ENCODE assay signal across 11 cellular contexts in the genomic region with DNA sequence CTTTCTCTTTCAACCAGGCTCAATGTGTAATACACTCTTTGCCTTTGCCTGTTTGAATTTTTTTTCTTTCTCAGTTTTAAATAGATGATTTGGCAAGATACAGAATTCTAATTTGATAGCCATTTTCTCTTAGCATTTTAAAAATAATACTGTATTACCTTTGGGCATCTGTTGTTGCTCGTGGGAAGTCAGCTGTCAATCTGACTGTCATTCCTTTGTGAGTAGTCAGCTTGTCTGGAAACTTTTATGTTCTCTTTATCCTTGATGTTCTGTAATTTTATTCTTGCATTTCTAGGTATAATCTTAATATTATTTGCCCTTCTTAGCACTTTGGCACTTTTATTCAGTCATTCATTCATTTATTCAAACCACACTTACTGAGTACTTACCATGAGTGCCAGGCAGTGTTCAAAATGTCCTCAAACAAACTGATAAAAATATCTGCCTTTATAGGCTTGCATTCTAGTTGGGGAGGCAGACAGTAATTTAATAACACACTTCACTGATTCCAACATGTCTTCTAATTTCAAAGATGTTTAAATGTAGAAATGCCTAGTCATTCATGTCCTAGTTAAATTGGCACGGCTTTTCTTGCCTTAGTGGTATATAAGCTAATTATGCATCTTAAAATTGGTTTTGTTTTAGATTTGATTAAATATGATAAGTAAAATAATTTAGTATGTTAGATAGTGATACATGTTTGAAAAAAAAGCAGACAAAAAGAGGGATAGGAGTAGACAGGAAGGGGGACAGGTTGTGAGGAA. TPM values are rescaled to one million over a fixed set of nuclear protein-coding genes. Genes with fewer than 3 reads are reported as not detected.
DNase-seq lines count a peak whose midpoint lies in the region; ATAC-seq, FAIRE-seq and TF ChIP-seq lines count a peak whose summit lies in the region.
"Had no signal": no experiment of that assay in that cellular context is flagged by ENCODE, and none has a peak within 500 bp of the region (broad histone marks: within the 10 kb centered on the region; RNA-seq: fewer than 3 reads in every experiment).

No MANE protein-coding gene starts in this region.

- H3K27ac ChIP-seq in right cardiac atrium (ENCODE audit: low read length) (no peak overlapping the region), stomach (peak overlapping the region in 2 of 5 donors; percentile 11 to 20)

- peak overlapping the region; percentile 99 for H3K27ac Mint-ChIP-seq in activated CD4-positive, alpha-beta T cell treated with anti-CD3 and anti-CD28 coated beads, Interleukin-2, amount 10 ng/mL, durations not matched to agents 7 days and 5 days
- peak overlapping the region; percentile 55 for H3K27ac Mint-ChIP-seq in activated CD4-positive, alpha-beta memory T cell treated with anti-CD3 and anti-CD28 coated beads for 36 hours

- peaks cover 56% of the 10 kb centered on the region for H3K36me3 Mint-ChIP-seq in activated CD4-positive, alpha-beta T cell treated with anti-CD3 and anti-CD28 coated beads, Interleukin-2, amount 10 ng/mL, durations not matched to agents 7 days and 5 days (ENCODE audit: low read depth)
- H3K36me3 Mint-ChIP-seq in activated CD4-positive, alpha-beta memory T cell treated with anti-CD3 and anti-CD28 coated beads for 36 hours, result peaks cover 52% of the 10 kb centered on the region

- no peak for TF ChIP-seq CTCF in stomach (IDR thresholded peaks at IDR 0.05)

- 63% methylated on average over 2 of the region's 2 CpGs for WGBS in right cardiac atrium
- WGBS in stomach, 5 donors, result 50 to 68% (median 58%) methylated on average over 2 of the region's 2 CpGs

- no peaks in the 10 kb centered on the region for H3K27me3 Mint-ChIP-seq in activated CD4-positive, alpha-beta T cell treated with anti-CD3 and anti-CD28 coated beads, Interleukin-2, amount 10 ng/mL, durations not matched to agents 7 days and 5 days
- H3K27me3 Mint-ChIP-seq in activated CD4-positive, alpha-beta memory T cell treated with anti-CD3 and anti-CD28 coated beads for 36 hours, result no peaks in the 10 kb centered on the region

- FAIRE-seq in H54 (lab: Jason Lieb, UNC), result no peak

- H3K4me1 Mint-ChIP-seq in activated CD4-positive, alpha-beta T cell treated with anti-CD3 and anti-CD28 coated beads, Interleukin-2, amount 10 ng/mL, durations not matched to agents 7 days and 5 days, result peaks cover 43% of the 10 kb centered on the region
- H3K4me1 Mint-ChIP-seq in activated CD4-positive, alpha-beta memory T cell treated with anti-CD3 and anti-CD28 coated beads for 36 hours (ENCODE audit: low read depth), result peaks cover 46% of the 10 kb centered on the region

- no peak for TF ChIP-seq POLR2A in stomach (IDR thresholded peaks at IDR 0.05)
- TF ChIP-seq POLR2A in H54 (IDR thresholded peaks at IDR 0.05; ENCODE audit: low read depth, low read length), result no peak

- no peaks in the 10 kb centered on the region for H3K4me1 ChIP-seq in right cardiac atrium (ENCODE audit: control insufficient read depth, insufficient read depth, low read length)
- peaks cover 13 to 71% (median 37%) of the 10 kb centered on the region in 4 donors for H3K4me1 ChIP-seq in stomach

- intact Hi-C loops in activated CD4-positive, alpha-beta memory T cell treated with anti-CD3 and anti-CD28 coated beads for 36 hours (cut with micrococcal nuclease), result loop anchor here (2.0 to 10.0 kb wide), 5 partner anchors 476 to 1986 kb away; a partner anchor contains a TSS
- intact Hi-C loops in right cardiac atrium (cut with DNase I) (no loop called here), stomach (cut with DNase I; ENCODE audit: low total_unique reads) (no loop called here)

- CTCF ChIA-PET in activated CD4-positive, alpha-beta T cell treated with anti-CD3 and anti-CD28 coated beads, Interleukin-2, amount 10 ng/mL, durations not matched to agents 7 days and 5 days (lab: Charles Lee), result interaction anchor here (0.7 kb wide), 1 partner anchor 8 kb away, joined by 3 read pairs; no protein-coding TSS in a partner anchor
- CTCF ChIA-PET in activated CD4-positive, alpha-beta memory T cell treated with anti-CD3 and anti-CD28 coated beads for 36 hours (lab: Charles Lee), result no interaction called here

- no peaks in the 10 kb centered on the region for H3K9me3 Mint-ChIP-seq in activated CD4-positive, alpha-beta T cell treated with anti-CD3 and anti-CD28 coated beads, Interleukin-2, amount 10 ng/mL, durations not matched to agents 7 days and 5 days
- H3K9me3 Mint-ChIP-seq in activated CD4-positive, alpha-beta memory T cell treated with anti-CD3 and anti-CD28 coated beads for 36 hours, result no peaks in the 10 kb centered on the region

- H3K36me3 ChIP-seq in stomach, result peaks cover 8 to 37% (median 35%) of the 10 kb centered on the region in 4 donors

- TF ChIP-seq EP300 in stomach (IDR thresholded peaks at IDR 0.05), result no peak

- peak overlapping the region; percentile 31 for H3K4me3 ChIP-seq in right cardiac atrium (ENCODE audit: low read length)
- peak overlapping the region in 3 of 4 donors; percentile 89 to 95 (median 94) for H3K4me3 ChIP-seq in stomach

- H3K9me3 ChIP-seq in right cardiac atrium (ENCODE audit: control insufficient read depth, low read length) (no peaks in the 10 kb centered on the region), stomach (no peaks in the 10 kb centered on the region)

- POLR2A ChIA-PET in activated CD4-positive, alpha-beta T cell treated with anti-CD3 and anti-CD28 coated beads, Interleukin-2, amount 10 ng/mL, durations not matched to agents 7 days and 5 days (lab: Charles Lee), result interaction anchor here (0.6 kb wide), 1 partner anchor 64 kb away, joined by 3 read pairs; no protein-coding TSS in a partner anchor
- POLR2A ChIA-PET in activated CD4-positive, alpha-beta memory T cell treated with anti-CD3 and anti-CD28 coated beads for 36 hours (lab: Charles Lee), result no interaction called here

- DNase-seq in activated CD4-positive, alpha-beta T cell treated with anti-CD3 and anti-CD28 coated beads, Interleukin-2, amount 10 ng/mL, durations not matched to agents 7 days and 5 days, result no peak
- DNase-seq in activated CD4-positive, alpha-beta T cell treated with anti-CD3 and anti-CD28 coated beads for 1 hour, result no peak
- no peak for DNase-seq in activated CD4-positive, alpha-beta memory T cell treated with anti-CD3 and anti-CD28 coated beads for 36 hours
- DNase-seq in right cardiac atrium (no peak), stomach (no peak), hypothalamus (lab: John Stamatoyannopoulos, UW) (no peak), H54 (ENCODE audit: insufficient read length, low spot score) (no peak)
- no peak for DNase-seq in stimulated activated naive CD4-positive, alpha-beta T cell (lab: John Stamatoyannopoulos, UW)
- DNase-seq: AML-193, left colon, substantia nigra had no signal

- peak overlapping the region; percentile 93 for H3K4me3 Mint-ChIP-seq in activated CD4-positive, alpha-beta T cell treated with anti-CD3 and anti-CD28 coated beads, Interleukin-2, amount 10 ng/mL, durations not matched to agents 7 days and 5 days
- peak overlapping the region; percentile 87 for H3K4me3 Mint-ChIP-seq in activated CD4-positive, alpha-beta memory T cell treated with anti-CD3 and anti-CD28 coated beads for 36 hours

- no peak for ATAC-seq in right cardiac atrium
- ATAC-seq: left colon had no signal

- H3K27me3 ChIP-seq in right cardiac atrium (ENCODE audit: control insufficient read depth, insufficient read depth) (no peaks in the 10 kb centered on the region), stomach (no peaks in the 10 kb centered on the region)

RNA-seq across cellular contexts. Expression of a gene that starts 3.8 kb away (rescaled TPM):
- 10 to 100 TPM; 23.3 to 24.7 TPM for total RNA-seq in activated CD4-positive, alpha-beta T cell treated with anti-CD3 and anti-CD28 coated beads, Interleukin-2, amount 10 ng/mL, durations not matched to agents 7 days and 5 days
- total RNA-seq in activated CD4-positive, alpha-beta memory T cell treated with anti-CD3 and anti-CD28 coated beads for 36 hours, result 10 to 100 TPM; 21.7 to 22.0 TPM
- total RNA-seq in right cardiac atrium (10 to 100 TPM; 19.1 to 21.1 (median 19.4) TPM), stomach (10 to 100 TPM in 4 of 5 donors, 1 to 10 TPM in 1; 1.7 to 32.1 (median 24.8) TPM)
- polyA plus RNA-seq in right cardiac atrium (7.1 TPM), stomach (1 to 10 TPM; 3.1 to 6.9 (median 5.1) TPM)
